In the genomic region with DNA sequence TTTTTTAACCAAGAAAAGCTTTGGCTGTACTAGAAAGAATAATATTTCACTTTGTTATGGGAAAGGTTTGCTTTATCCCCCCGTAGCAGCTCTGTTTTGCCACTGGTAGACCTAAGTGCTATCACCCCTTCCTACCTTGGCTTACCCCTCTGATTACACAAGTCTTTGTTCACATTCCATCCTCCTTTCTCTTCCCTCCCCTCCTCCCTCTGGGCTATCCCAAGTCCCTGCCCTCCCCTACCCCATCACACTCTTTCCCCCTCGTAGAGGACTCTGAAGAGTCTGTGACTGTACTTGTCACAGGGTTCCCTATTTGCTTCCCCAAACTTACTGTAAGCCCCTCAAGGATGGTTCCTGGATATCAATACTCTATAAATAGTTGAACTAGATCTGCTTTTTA, we compare ENCODE assay signal across 16 cellular contexts.
DNase-seq lines count a peak whose midpoint lies in the region; ATAC-seq, FAIRE-seq and TF ChIP-seq lines count a peak whose summit lies in the region.
"Had no signal": no experiment of that assay in that cellular context is flagged by ENCODE, and none has a peak within 500 bp of the region (broad histone marks: within the 10 kb centered on the region; RNA-seq: fewer than 3 reads in every experiment).

No MANE protein-coding gene starts in this region.

- intact Hi-C loops in Right ventricle myocardium superior (cut with DNase I) = no loop called here

- H3K27ac ChIP-seq in stomach smooth muscle (ENCODE audit: low read length) = peak overlapping the region; percentile 4

- H3K27me3 Mint-ChIP-seq in brain = no peaks in the 10 kb centered on the region
- no peaks in the 10 kb centered on the region for H3K27me3 Mint-ChIP-seq in stimulated activated naive B cell treated with anti-CD40 and anti-IgM and Interleukin-4, amounts not matched to agents 10 μg/mL and 1 μg/mL and 100 μg/mL, for 72 hours
- H3K27me3 Mint-ChIP-seq: CD4-positive, alpha-beta memory T cell had no signal

- no peaks in the 10 kb centered on the region for H3K27me3 ChIP-seq in stomach smooth muscle (ENCODE audit: control insufficient read depth in 1 of 2, insufficient read depth in 2 of 2, low read length in 2 of 2)
- H3K27me3 ChIP-seq: BE2C had no signal

- H3K36me3 ChIP-seq in stomach smooth muscle (ENCODE audit: control insufficient read depth in 2 of 2, insufficient read depth in 2 of 2, low read length in 2 of 2) = no peaks in the 10 kb centered on the region
- H3K36me3 ChIP-seq: BE2C had no signal

- H3K27ac Mint-ChIP-seq in brain = peak overlapping the region in 4 of 5 experiments; percentile 1 to 30 (median 12)
- no peak overlapping the region for H3K27ac Mint-ChIP-seq in stimulated activated naive B cell treated with anti-CD40 and anti-IgM and Interleukin-4, amounts not matched to agents 10 μg/mL and 1 μg/mL and 100 μg/mL, for 72 hours
- H3K27ac Mint-ChIP-seq: CD4-positive, alpha-beta memory T cell had no signal

- H3K4me1 Mint-ChIP-seq in brain = no peaks in the 10 kb centered on the region
- peaks cover 11 to 25% of the 10 kb centered on the region in 2 donors for H3K4me1 Mint-ChIP-seq in stimulated activated naive B cell treated with anti-CD40 and anti-IgM and Interleukin-4, amounts not matched to agents 10 μg/mL and 1 μg/mL and 100 μg/mL, for 72 hours

- H3K4me3 Mint-ChIP-seq in brain = no peak overlapping the region
- H3K4me3 Mint-ChIP-seq in stimulated activated naive B cell treated with anti-CD40 and anti-IgM and Interleukin-4, amounts not matched to agents 10 μg/mL and 1 μg/mL and 100 μg/mL, for 72 hours = no peak overlapping the region
- H3K4me3 Mint-ChIP-seq: CD4-positive, alpha-beta memory T cell had no signal

- no peak for TF ChIP-seq CTCF in brain (conservative IDR thresholded peaks at IDR 0.05)

- ATAC-seq in Right ventricle myocardium superior (ENCODE audit: poor library complexity) (peak; percentile 39), HG03025 (IDR thresholded peaks at IDR 0.05; ENCODE audit: low FRiP score, unreplicated experiment) (no peak)
- no peak for ATAC-seq in stimulated activated naive B cell treated with anti-CD40 and anti-IgM and Interleukin-4, amounts not matched to agents 10 μg/mL and 1 μg/mL and 100 μg/mL, for 72 hours (replicated peaks)
- ATAC-seq: PC-3 had no signal

- H3K4me1 ChIP-seq in stomach smooth muscle (ENCODE audit: control insufficient read depth, insufficient read depth, low read length) = peaks cover 17% of the 10 kb centered on the region
- H3K4me1 ChIP-seq: BE2C had no signal

- peaks cover 0 to 13% (median 11%) of the 10 kb centered on the region in 5 experiments for H3K9me3 Mint-ChIP-seq in brain
- peaks cover 4 to 6% of the 10 kb centered on the region in 2 donors for H3K9me3 Mint-ChIP-seq in stimulated activated naive B cell treated with anti-CD40 and anti-IgM and Interleukin-4, amounts not matched to agents 10 μg/mL and 1 μg/mL and 100 μg/mL, for 72 hours

- no peak overlapping the region for H3K9ac ChIP-seq in stomach smooth muscle (ENCODE audit: low read length in 2 of 2)

- no peak for FAIRE-seq in H54 (lab: Jason Lieb, UNC)
- FAIRE-seq: G401.6 had no signal

- no peak for DNase-seq in Right ventricle myocardium superior
- DNase-seq in iPS-NIHi7 (ENCODE audit: extremely low spot score) = peak; percentile 30
- no peak for DNase-seq in H54 (ENCODE audit: insufficient read length, low spot score)
- no peak for DNase-seq in stimulated activated naive B cell treated with anti-CD40 and anti-IgM and Interleukin-4, amounts not matched to agents 10 μg/mL and 1 μg/mL and 100 μg/mL, for 72 hours
- DNase-seq: BE2C; CD4-positive, alpha-beta memory T cell; DMS79 treated with DMSO at 0.1 percent for 48 hours; Karpas-422; MM.1S; NCI-H1105 treated with DMSO at 0.1 percent for 48 hours; NCI-H187 treated with DMSO at 0.1 percent for 48 hours; PC-3 had no signal

- no peaks in the 10 kb centered on the region for H3K9me3 ChIP-seq in stomach smooth muscle (ENCODE audit: control insufficient read depth in 2 of 2, low read length in 2 of 2)
- H3K9me3 ChIP-seq: BE2C had no signal

- peaks cover 13% of the 10 kb centered on the region for H3K36me3 Mint-ChIP-seq in brain
- H3K36me3 Mint-ChIP-seq in stimulated activated naive B cell treated with anti-CD40 and anti-IgM and Interleukin-4, amounts not matched to agents 10 μg/mL and 1 μg/mL and 100 μg/mL, for 72 hours = peaks cover 0 to 26% of the 10 kb centered on the region in 2 donors

- TF ChIP-seq POLR2A in H54 (IDR thresholded peaks at IDR 0.05; ENCODE audit: low read depth, low read length) = no peak

- peak overlapping the region in 1 of 2 donors; percentile 22 for H3K4me3 ChIP-seq in stomach smooth muscle (ENCODE audit: low read length in 2 of 2)
